In the genomic region with DNA sequence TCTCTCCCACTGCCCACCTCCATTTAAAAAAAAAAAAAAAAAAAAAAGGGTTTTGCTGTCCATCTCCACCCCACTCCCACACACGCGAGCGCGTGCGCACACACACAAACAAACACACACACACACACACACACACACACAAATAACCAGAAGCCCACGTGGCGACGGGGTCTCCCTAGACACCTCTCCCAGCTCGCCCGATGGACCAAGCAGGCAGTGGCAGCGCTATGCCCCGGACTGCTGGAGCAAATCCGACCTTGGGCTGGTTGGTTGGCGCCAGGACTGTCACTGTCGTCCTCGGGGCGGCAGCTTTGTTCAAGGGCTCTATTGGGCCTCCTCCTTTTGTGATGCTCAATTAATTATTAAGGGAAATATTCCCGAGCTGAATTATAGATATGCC, we compare ENCODE assay signal across 29 cellular contexts. TPM values are rescaled to one million over a fixed set of nuclear protein-coding genes. Genes with fewer than 3 reads are reported as not detected.
"Had no signal": no experiment of that assay in that cellular context is flagged by ENCODE, and none has a peak within 500 bp of the region (broad histone marks: within the 10 kb centered on the region; RNA-seq: fewer than 3 reads in every experiment).

No MANE protein-coding gene starts in this region.

- H3K27ac Mint-ChIP-seq: activated naive CD4-positive, alpha-beta T cell treated with anti-CD3 and anti-CD28 coated beads, Interleukin-2, amount 10 ng/mL, durations not matched to agents 7 days and 5 days; activated naive CD8-positive, alpha-beta T cell treated with anti-CD3 and anti-CD28 coated beads, Interleukin-2, amount 10 ng/mL, durations not matched to agents 7 days and 5 days; effector memory CD8-positive, alpha-beta T cell; T-helper 1 cell treated with Interleukin-12 subunit alpha and Interleukin-12 subunit beta and Interleukin-4 antibody, amounts not matched to agents 30 μg/mL and 1 μg/mL, for 36 hours had no signal

- H3K36me3 ChIP-seq: ascending aorta, brain microvascular endothelial cell, gastroesophageal sphincter, heart left ventricle, spleen, tibial nerve, WERI-Rb-1 had no signal

- H3K36me3 Mint-ChIP-seq: activated naive CD4-positive, alpha-beta T cell treated with anti-CD3 and anti-CD28 coated beads, Interleukin-2, amount 10 ng/mL, durations not matched to agents 7 days and 5 days; activated naive CD8-positive, alpha-beta T cell treated with anti-CD3 and anti-CD28 coated beads, Interleukin-2, amount 10 ng/mL, durations not matched to agents 7 days and 5 days had no signal

- H3K79me2 ChIP-seq: parathyroid adenoma had no signal

- H3K9ac ChIP-seq: parathyroid adenoma had no signal

- H3K4me1 ChIP-seq: parathyroid adenoma had no signal

- H3K27ac ChIP-seq: ascending aorta, brain microvascular endothelial cell, gastroesophageal sphincter, heart left ventricle, parathyroid adenoma, spleen, tibial nerve, WERI-Rb-1 had no signal

- H3K4me1 Mint-ChIP-seq: activated naive CD4-positive, alpha-beta T cell treated with anti-CD3 and anti-CD28 coated beads, Interleukin-2, amount 10 ng/mL, durations not matched to agents 7 days and 5 days; activated naive CD8-positive, alpha-beta T cell treated with anti-CD3 and anti-CD28 coated beads, Interleukin-2, amount 10 ng/mL, durations not matched to agents 7 days and 5 days had no signal

- H3K9me3 ChIP-seq: ascending aorta, gastroesophageal sphincter, heart left ventricle, tibial nerve had no signal

- H3K4me3 ChIP-seq: ascending aorta, gastroesophageal sphincter, heart left ventricle, spleen, tibial nerve had no signal

- H3K4me3 Mint-ChIP-seq: activated naive CD4-positive, alpha-beta T cell treated with anti-CD3 and anti-CD28 coated beads, Interleukin-2, amount 10 ng/mL, durations not matched to agents 7 days and 5 days; activated naive CD8-positive, alpha-beta T cell treated with anti-CD3 and anti-CD28 coated beads, Interleukin-2, amount 10 ng/mL, durations not matched to agents 7 days and 5 days; effector memory CD8-positive, alpha-beta T cell; T-helper 1 cell treated with Interleukin-12 subunit alpha and Interleukin-12 subunit beta and Interleukin-4 antibody, amounts not matched to agents 30 μg/mL and 1 μg/mL, for 36 hours had no signal

- FAIRE-seq: endothelial cell of umbilical vein had no signal

- ATAC-seq: activated CD4-positive, CD25-positive, alpha-beta regulatory T cell treated with anti-CD3 and anti-CD28 coated beads, Interleukin-2, amount 50 U/mL, for 24 hours; effector memory CD8-positive, alpha-beta T cell; gastroesophageal sphincter; heart left ventricle; right cardiac atrium had no signal

- H3K27me3 Mint-ChIP-seq: activated naive CD4-positive, alpha-beta T cell treated with anti-CD3 and anti-CD28 coated beads, Interleukin-2, amount 10 ng/mL, durations not matched to agents 7 days and 5 days had no signal

- H3K27me3 ChIP-seq: ascending aorta had no signal

- H2AFZ ChIP-seq: parathyroid adenoma had no signal

- H3K9me3 Mint-ChIP-seq: T-helper 1 cell treated with Interleukin-12 subunit alpha and Interleukin-12 subunit beta and Interleukin-4 antibody, amounts not matched to agents 30 μg/mL and 1 μg/mL, for 36 hours had no signal

- DNase-seq: activated CD4-positive, alpha-beta T cell treated with anti-CD3 and anti-CD28 coated beads for 48 hours; activated CD4-positive, alpha-beta T cell treated with anti-CD3 and anti-CD28 coated beads, Interleukin-2, amount 50 U/mL, for 48 hours; activated CD8-positive, alpha-beta memory T cell treated with anti-CD3 and anti-CD28 coated beads for 24 hours; activated gamma-delta T cell; activated naive CD4-positive, alpha-beta T cell treated with anti-CD3 and anti-CD28 coated beads, Interleukin-2, amount 10 ng/mL, durations not matched to agents 7 days and 5 days; activated naive CD8-positive, alpha-beta T cell treated with anti-CD3 and anti-CD28 coated beads, Interleukin-2, amount 10 ng/mL, durations not matched to agents 7 days and 5 days; brain microvascular endothelial cell; cortex of kidney; effector memory CD8-positive, alpha-beta T cell; mammary epithelial cell; occipital lobe; right cardiac atrium; spleen; stimulated activated naive CD4-positive, alpha-beta T cell treated with Interleukin-2 at 50 U/mL for 16 hours; T1000; WERI-Rb-1 had no signal

RNA-seq across cellular contexts. Expression of gene KCNA4, which starts 1.6 kb away (rescaled TPM):
- total RNA-seq: activated naive CD8-positive, alpha-beta T cell treated with anti-CD3 and anti-CD28 coated beads, Interleukin-2, amount 10 ng/mL, durations not matched to agents 7 days and 5 days; endothelial cell of umbilical vein; fibroblast of villous mesenchyme; mammary epithelial cell; pulmonary artery endothelial cell; spleen had no signal
- polyA plus RNA-seq: endothelial cell of umbilical vein, esophagus, fibroblast of lung, liver, mammary epithelial cell, spleen had no signal
